1 cellular context compared by ENCODE assay signal in genomic region chr1:67755160-67755559, GRCh38.
TF ChIP-seq lines count a peak whose summit lies in the region.

No MANE protein-coding gene starts in this region.

TF ChIP-seq in GM12878, 131 proteins besides CTCF, POLR2A, EP300 and RAD21 (continued from another document):
- TF ChIP-seq ZBTB11 (CRISPR knock-in tag; IDR thresholded peaks at IDR 0.05) (no peak), E2F8 (IDR thresholded peaks at IDR 0.05; ENCODE audit: low read depth, partially characterized antibody) (no peak), KLF5 (IDR thresholded peaks at IDR 0.05; ENCODE audit: partially characterized antibody) (no peak), NR2C1 (IDR thresholded peaks at IDR 0.05) (no peak)
